ENCODE assay signal across 9 cellular contexts in genomic region chr6:20851795-20852194, GRCh38.
"Had no signal": no experiment of that assay in that cellular context is flagged by ENCODE, and none has a peak within 500 bp of the region (broad histone marks: within the 10 kb centered on the region; RNA-seq: fewer than 3 reads in every experiment).

No MANE protein-coding gene starts in this region.

- H3K27ac Mint-ChIP-seq: IgD-negative memory B cell had no signal

- DNase-seq: GM23248, GOT3, H7, KG1 had no signal

- H3K4me3 Mint-ChIP-seq: IgD-negative memory B cell had no signal

- H3K9me3 ChIP-seq: HAP-1 had no signal

- ATAC-seq: HCT116, HepG2 had no signal

- H3K36me3 ChIP-seq: HAP-1 had no signal

- H3K27ac ChIP-seq: GM23248, HL-60 had no signal

- H3K4me1 Mint-ChIP-seq: IgD-negative memory B cell had no signal

- H3K27me3 Mint-ChIP-seq: IgD-negative memory B cell had no signal

- H3K4me3 ChIP-seq: GM23248, HAP-1 had no signal

- H3K9me3 Mint-ChIP-seq: IgD-negative memory B cell had no signal
